18 cellular contexts compared by ENCODE assay signal in the genomic region with DNA sequence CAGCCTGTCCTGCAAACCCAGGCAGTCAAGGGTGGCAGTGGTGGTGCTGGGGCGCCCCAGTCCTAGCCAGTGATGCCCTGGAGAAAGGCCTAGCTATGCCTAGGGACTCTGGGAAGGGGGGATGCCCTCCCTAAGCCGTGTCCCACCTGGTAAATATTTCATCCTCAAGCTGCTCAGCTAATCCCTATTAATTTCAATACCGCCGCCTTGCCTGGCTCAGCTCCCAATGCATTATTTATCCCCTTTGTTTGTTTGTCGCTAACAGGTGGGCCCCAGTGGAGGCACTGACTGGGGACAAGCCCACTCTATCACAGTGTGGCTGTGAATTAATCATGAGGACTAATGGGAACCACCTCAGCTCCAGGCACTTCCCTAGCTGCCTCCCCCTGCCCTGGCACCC.
DNase-seq lines count a peak whose midpoint lies in the region; ATAC-seq lines count a peak whose summit lies in the region.
"Had no signal": no experiment of that assay in that cellular context is flagged by ENCODE, and none has a peak within 500 bp of the region (broad histone marks: within the 10 kb centered on the region; RNA-seq: fewer than 3 reads in every experiment).

No MANE protein-coding gene starts in this region.

- no peaks in the 10 kb centered on the region for H3K27me3 ChIP-seq in BLaER1

- no peak overlapping the region for H3K4me3 Mint-ChIP-seq in memory B cell
- H3K4me3 Mint-ChIP-seq: CD14-positive monocyte; CD8-positive, alpha-beta memory T cell; T-cell had no signal

- H3K27ac Mint-ChIP-seq in memory B cell, result peak overlapping the region; percentile 43
- H3K27ac Mint-ChIP-seq: T-cell had no signal

- H4K20me1 ChIP-seq in BLaER1, result no peaks in the 10 kb centered on the region

- ATAC-seq in memory B cell (ENCODE audit: low read depth), result no peak
- ATAC-seq in GM19455 (IDR thresholded peaks at IDR 0.05; ENCODE audit: unreplicated experiment), result no peak
- ATAC-seq in HG02571 (IDR thresholded peaks at IDR 0.05; ENCODE audit: unreplicated experiment), result no peak
- ATAC-seq: Panc1, T-cell had no signal

- H3K4me1 ChIP-seq in BLaER1, result peaks cover 26% of the 10 kb centered on the region

- peak overlapping the region; percentile 6; the same call in 1 of the 2 replicates for H3K9ac ChIP-seq in BLaER1

- peaks cover 20% of the 10 kb centered on the region for H3K36me3 Mint-ChIP-seq in memory B cell

- H3K9me3 Mint-ChIP-seq in memory B cell, result no peaks in the 10 kb centered on the region
- H3K9me3 Mint-ChIP-seq: CD8-positive, alpha-beta memory T cell; T-cell had no signal

- H3K27ac ChIP-seq in BLaER1, result no peak overlapping the region
- H3K27ac ChIP-seq: RWPE1 had no signal

- no peaks in the 10 kb centered on the region for H3K9me3 ChIP-seq in BLaER1

- peaks cover 40% of the 10 kb centered on the region for H3K36me3 ChIP-seq in BLaER1

- H3K4me1 Mint-ChIP-seq in memory B cell, result peaks cover 3% of the 10 kb centered on the region

- H3K4me2 ChIP-seq in BLaER1, result no peak overlapping the region

- no peaks in the 10 kb centered on the region for H3K27me3 Mint-ChIP-seq in memory B cell
- H3K27me3 Mint-ChIP-seq: T-cell had no signal

- DNase-seq in D341Med (ENCODE audit: low spot score) (peak; percentile 80), NCI-H82 (lab: John Stamatoyannopoulos, UW) (peak; percentile 96), memory B cell (ENCODE audit: low spot score in 2 of 2) (no peak), HK-2 (ENCODE audit: unreplicated experiment) (no peak)
- DNase-seq: CD8-positive, alpha-beta memory T cell; KBM-7; MV-4-11; NCI-H1105; NCI-H1436 treated with DMSO at 0.1 percent for 48 hours; NCI-H187 treated with DMSO at 0.1 percent for 48 hours; SHP77; T-cell had no signal

- no peak overlapping the region for H3K4me3 ChIP-seq in BLaER1

Comparison
In these comparisons a context has a peak if more than half of its experiments do, and no peak if none do; other contexts are left out.
1. DNase-seq: peak in D341Med (single experiment) and NCI-H82 (single experiment); none in memory B cell (0 of 2) and HK-2 (single experiment).